In the genomic region with DNA sequence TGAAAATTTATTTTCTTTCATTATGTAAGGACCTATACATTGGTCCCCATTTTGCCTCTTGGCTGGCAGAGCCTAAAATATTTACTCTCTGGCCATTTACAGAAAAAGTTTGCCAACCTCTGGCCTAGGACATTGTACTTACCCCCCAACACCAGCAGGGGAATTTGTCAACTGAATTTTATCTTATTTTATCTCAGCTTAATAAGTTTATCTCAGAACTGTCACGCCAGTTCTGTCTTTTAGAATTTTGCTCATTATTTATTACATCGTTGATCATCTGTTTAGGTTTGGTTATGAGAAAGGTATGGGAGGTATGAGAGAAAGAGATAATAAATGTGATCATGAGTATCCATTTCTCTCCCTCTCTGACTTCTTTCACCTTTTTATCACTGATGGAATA, we compare ENCODE assay signal across 13 cellular contexts. TPM values are rescaled to one million over a fixed set of nuclear protein-coding genes. Genes with fewer than 3 reads are reported as not detected.
DNase-seq lines count a peak whose midpoint lies in the region; ATAC-seq and TF ChIP-seq lines count a peak whose summit lies in the region.
"Had no signal": no experiment of that assay in that cellular context is flagged by ENCODE, and none has a peak within 500 bp of the region (broad histone marks: within the 10 kb centered on the region; RNA-seq: fewer than 3 reads in every experiment).

No MANE protein-coding gene starts in this region.

- intact Hi-C loops in HCT116 (cut with micrococcal nuclease): no loop called here

- TF ChIP-seq CTCF in HCT116 (IDR thresholded peaks at IDR 0.05 in 2 of 3, conservative IDR thresholded peaks at IDR 0.05 in 1 of 3; ENCODE audit: borderline replicate concordance in 1 of 3, insufficient read depth in 1 of 3, low read depth in 2 of 3, low read length in 2 of 3) (peak in 2 of 3 experiments; percentile 30 to 46; a peak in 4 of 6 replicates), brain microvascular endothelial cell (IDR thresholded peaks at IDR 0.05; ENCODE audit: low read depth, low read length, missing control alignments) (peak; percentile 44), neural crest cell (conservative IDR thresholded peaks at IDR 0.05) (peak; percentile 58)

- H3K4me1 Mint-ChIP-seq in CD4-positive, CD25-positive, alpha-beta regulatory T cell: peaks cover 41 to 54% (median 46%) of the 10 kb centered on the region in 4 donors
- peaks cover 11% of the 10 kb centered on the region for H3K4me1 Mint-ChIP-seq in neural crest cell

- no peak overlapping the region for H3K4me2 ChIP-seq in HCT116 (ENCODE audit: low read length)

- H2AFZ ChIP-seq in HCT116 (ENCODE audit: low read depth, low read length, poor library complexity, severe bottlenecking): no peak overlapping the region

- CTCF ChIA-PET in HCT116 (lab: Charles Lee): no interaction called here

- H3K27me3 Mint-ChIP-seq in CD4-positive, CD25-positive, alpha-beta regulatory T cell: no peaks in the 10 kb centered on the region
- no peaks in the 10 kb centered on the region for H3K27me3 Mint-ChIP-seq in neural crest cell (ENCODE audit: low read depth)

- H3K9me2 ChIP-seq in HCT116 (ENCODE audit: insufficient read depth): no peaks in the 10 kb centered on the region

- H3K27ac Mint-ChIP-seq in CD4-positive, CD25-positive, alpha-beta regulatory T cell: no peak overlapping the region
- no peak overlapping the region for H3K27ac Mint-ChIP-seq in neural crest cell (ENCODE audit: unreplicated experiment)

- ATAC-seq in CD4-positive, CD25-positive, alpha-beta regulatory T cell (ENCODE audit: low read depth in 2 of 2): no peak
- no peak for ATAC-seq in HCT116
- ATAC-seq in HG02571 (IDR thresholded peaks at IDR 0.05; ENCODE audit: unreplicated experiment): no peak
- ATAC-seq in HG02588 (IDR thresholded peaks at IDR 0.05; ENCODE audit: unreplicated experiment): no peak

- TF ChIP-seq RAD21 in HCT116 (IDR thresholded peaks at IDR 0.05; ENCODE audit: low read depth): no peak

- POLR2A ChIA-PET in HCT116 (lab: Charles Lee): no interaction called here

- BruUV-seq in HCT116 (replicated peaks; lab: Mats Ljungman, UMichigan): no TSS peak

- H3K27ac ChIP-seq in CD4-positive, CD25-positive, alpha-beta regulatory T cell (ENCODE audit: insufficient read depth, low read length, poor library complexity, severe bottlenecking): peak overlapping the region; percentile 7
- H3K27ac ChIP-seq in HCT116 (ENCODE audit: low read depth, low read length) (no peak overlapping the region), brain microvascular endothelial cell (no peak overlapping the region)
- H3K27ac ChIP-seq: epithelial cell of prostate had no signal

- H3K4me3 Mint-ChIP-seq in CD4-positive, CD25-positive, alpha-beta regulatory T cell: no peak overlapping the region
- H3K4me3 Mint-ChIP-seq in neural crest cell: no peak overlapping the region

- RAD21 ChIA-PET in HCT116 (lab: Charles Lee; ENCODE audit: low non-redundant PET in 1 of 2, low total read pairs in 2 of 2, uncharacterized antibody in 2 of 2, unreplicated experiment in 2 of 2): no interaction called here

- no peaks in the 10 kb centered on the region for H3K9me3 Mint-ChIP-seq in CD4-positive, CD25-positive, alpha-beta regulatory T cell
- H3K9me3 Mint-ChIP-seq in neural crest cell: no peaks in the 10 kb centered on the region

- no peak overlapping the region for H3K9ac ChIP-seq in HCT116 (ENCODE audit: low read length)

- no peaks in the 10 kb centered on the region for H3K9me3 ChIP-seq in CD4-positive, CD25-positive, alpha-beta regulatory T cell (ENCODE audit: control insufficient read depth in 2 of 2, low read length in 2 of 2)
- H3K9me3 ChIP-seq in HCT116 (ENCODE audit: control insufficient read depth in 1 of 2, insufficient read depth in 1 of 2, low read depth in 1 of 2, low read length in 2 of 2): no peaks in the 10 kb centered on the region

- peaks cover 64% of the 10 kb centered on the region for H3K36me3 Mint-ChIP-seq in CD4-positive, CD25-positive, alpha-beta regulatory T cell
- H3K36me3 Mint-ChIP-seq in neural crest cell (ENCODE audit: low read depth): peaks cover 42% of the 10 kb centered on the region

- in situ Hi-C loops in brain microvascular endothelial cell (cut with HindIII; ENCODE audit: low pct_ligation_motif_present, low sequenced_read_pairs): no loop called here

- peaks cover 14% of the 10 kb centered on the region for H3K4me1 ChIP-seq in CD4-positive, CD25-positive, alpha-beta regulatory T cell (ENCODE audit: control insufficient read depth, insufficient read depth, low read length, poor library complexity, severe bottlenecking)
- H3K4me1 ChIP-seq in HCT116 (ENCODE audit: control insufficient read depth in 1 of 2, insufficient read depth in 2 of 2, low read length in 2 of 2): no peaks in the 10 kb centered on the region

- DNase-seq in CD4-positive, CD25-positive, alpha-beta regulatory T cell: no peak
- DNase-seq in HCT116 (ENCODE audit: low read depth, low spot score) (no peak), brain microvascular endothelial cell (no peak), neural crest cell (ENCODE audit: low read depth, low spot score) (no peak), NCI-H1930 (lab: John Stamatoyannopoulos, UW) (no peak), T-helper 9 cell (no peak)
- DNase-seq: activated CD8-positive, alpha-beta memory T cell treated with anti-CD3 and anti-CD28 coated beads, Interleukin-2, amount 50 U/mL, for 4 hours; DMS79; NCI-H1694; stimulated activated CD8-positive, alpha-beta memory T cell treated with anti-CD3 and anti-CD28 coated beads, Interleukin-4, amount 100 ng/mL, for 48 hours had no signal

- H3K79me2 ChIP-seq in HCT116 (ENCODE audit: insufficient read depth, low read length): peaks cover 91% of the 10 kb centered on the region

- H4K20me1 ChIP-seq in HCT116 (ENCODE audit: insufficient read depth): 0 out of 2 replicates have a peak, but pooled peaks cover 8% of the 10 kb centered on the region

- TF ChIP-seq POLR2A in HCT116 (IDR thresholded peaks at IDR 0.05; ENCODE audit: borderline replicate concordance, extremely low read depth, insufficient read depth, insufficient read length): no peak

- no peaks in the 10 kb centered on the region for H3K27me3 ChIP-seq in CD4-positive, CD25-positive, alpha-beta regulatory T cell (ENCODE audit: control insufficient read depth, insufficient read depth, low read length)
- H3K27me3 ChIP-seq in HCT116 (ENCODE audit: insufficient read depth, low read length) (no peaks in the 10 kb centered on the region), brain microvascular endothelial cell (replicated peaks) (no peaks in the 10 kb centered on the region)

- H3K36me3 ChIP-seq in CD4-positive, CD25-positive, alpha-beta regulatory T cell (ENCODE audit: control insufficient read depth, insufficient read depth, low read length): peaks cover 93% of the 10 kb centered on the region
- peaks cover 77% of the 10 kb centered on the region in 2 experiments for H3K36me3 ChIP-seq in HCT116 (ENCODE audit: control insufficient read depth in 1 of 2, insufficient read depth in 2 of 2, low read length in 2 of 2)
- peaks cover 87% of the 10 kb centered on the region for H3K36me3 ChIP-seq in brain microvascular endothelial cell (replicated peaks)

- no peak overlapping the region for H3K4me3 ChIP-seq in CD4-positive, CD25-positive, alpha-beta regulatory T cell (ENCODE audit: low read depth, low read length)
- H3K4me3 ChIP-seq in HCT116 (replicated peaks in 1 of 2; ENCODE audit: low read depth in 1 of 2, low read length in 2 of 2) (no peak overlapping the region), brain microvascular endothelial cell (ENCODE audit: low read depth, low read length) (no peak overlapping the region)

TF ChIP-seq in HCT116, 20 proteins besides CTCF, POLR2A, EP300 and RAD21 (continues in another document):
- no peak for TF ChIP-seq EGR1 (IDR thresholded peaks at IDR 0.05; ENCODE audit: low read depth)
- TF ChIP-seq, protein P1, sequence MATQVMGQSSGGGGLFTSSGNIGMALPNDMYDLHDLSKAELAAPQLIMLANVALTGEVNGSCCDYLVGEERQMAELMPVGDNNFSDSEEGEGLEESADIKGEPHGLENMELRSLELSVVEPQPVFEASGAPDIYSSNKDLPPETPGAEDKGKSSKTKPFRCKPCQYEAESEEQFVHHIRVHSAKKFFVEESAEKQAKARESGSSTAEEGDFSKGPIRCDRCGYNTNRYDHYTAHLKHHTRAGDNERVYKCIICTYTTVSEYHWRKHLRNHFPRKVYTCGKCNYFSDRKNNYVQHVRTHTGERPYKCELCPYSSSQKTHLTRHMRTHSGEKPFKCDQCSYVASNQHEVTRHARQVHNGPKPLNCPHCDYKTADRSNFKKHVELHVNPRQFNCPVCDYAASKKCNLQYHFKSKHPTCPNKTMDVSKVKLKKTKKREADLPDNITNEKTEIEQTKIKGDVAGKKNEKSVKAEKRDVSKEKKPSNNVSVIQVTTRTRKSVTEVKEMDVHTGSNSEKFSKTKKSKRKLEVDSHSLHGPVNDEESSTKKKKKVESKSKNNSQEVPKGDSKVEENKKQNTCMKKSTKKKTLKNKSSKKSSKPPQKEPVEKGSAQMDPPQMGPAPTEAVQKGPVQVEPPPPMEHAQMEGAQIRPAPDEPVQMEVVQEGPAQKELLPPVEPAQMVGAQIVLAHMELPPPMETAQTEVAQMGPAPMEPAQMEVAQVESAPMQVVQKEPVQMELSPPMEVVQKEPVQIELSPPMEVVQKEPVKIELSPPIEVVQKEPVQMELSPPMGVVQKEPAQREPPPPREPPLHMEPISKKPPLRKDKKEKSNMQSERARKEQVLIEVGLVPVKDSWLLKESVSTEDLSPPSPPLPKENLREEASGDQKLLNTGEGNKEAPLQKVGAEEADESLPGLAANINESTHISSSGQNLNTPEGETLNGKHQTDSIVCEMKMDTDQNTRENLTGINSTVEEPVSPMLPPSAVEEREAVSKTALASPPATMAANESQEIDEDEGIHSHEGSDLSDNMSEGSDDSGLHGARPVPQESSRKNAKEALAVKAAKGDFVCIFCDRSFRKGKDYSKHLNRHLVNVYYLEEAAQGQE (IDR thresholded peaks at IDR 0.05; ENCODE audit: low read depth): no peak
- no peak for TF ChIP-seq POLR2AphosphoS5 (IDR thresholded peaks at IDR 0.05; ENCODE audit: low read depth, low read length)
- TF ChIP-seq, protein P2, sequence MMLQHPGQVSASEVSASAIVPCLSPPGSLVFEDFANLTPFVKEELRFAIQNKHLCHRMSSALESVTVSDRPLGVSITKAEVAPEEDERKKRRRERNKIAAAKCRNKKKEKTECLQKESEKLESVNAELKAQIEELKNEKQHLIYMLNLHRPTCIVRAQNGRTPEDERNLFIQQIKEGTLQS (IDR thresholded peaks at IDR 0.05): no peak
- TF ChIP-seq SIN3A (IDR thresholded peaks at IDR 0.05; ENCODE audit: low read depth): no peak
- TF ChIP-seq SRF (IDR thresholded peaks at IDR 0.05; ENCODE audit: low read depth): no peak

RNA-seq across cellular contexts. Expression of a gene that starts 38.3 kb away (rescaled TPM):
- 579 TPM for total RNA-seq in CD4-positive, CD25-positive, alpha-beta regulatory T cell
- polyA plus RNA-seq in CD4-positive, CD25-positive, alpha-beta regulatory T cell: 10 to 100 TPM; 44.3 to 52.1 (median 48.6) TPM
- total RNA-seq in HCT116 (2021; ENCODE audit: unreplicated experiment) (116 TPM), neural crest cell (93.4 and 103 TPM in 2 replicates)
- 64.4 and 68.7 TPM in 2 replicates for polyA plus RNA-seq in HCT116 (2012)
